ENCODE assay signal across 8 cellular contexts in the genomic region with DNA sequence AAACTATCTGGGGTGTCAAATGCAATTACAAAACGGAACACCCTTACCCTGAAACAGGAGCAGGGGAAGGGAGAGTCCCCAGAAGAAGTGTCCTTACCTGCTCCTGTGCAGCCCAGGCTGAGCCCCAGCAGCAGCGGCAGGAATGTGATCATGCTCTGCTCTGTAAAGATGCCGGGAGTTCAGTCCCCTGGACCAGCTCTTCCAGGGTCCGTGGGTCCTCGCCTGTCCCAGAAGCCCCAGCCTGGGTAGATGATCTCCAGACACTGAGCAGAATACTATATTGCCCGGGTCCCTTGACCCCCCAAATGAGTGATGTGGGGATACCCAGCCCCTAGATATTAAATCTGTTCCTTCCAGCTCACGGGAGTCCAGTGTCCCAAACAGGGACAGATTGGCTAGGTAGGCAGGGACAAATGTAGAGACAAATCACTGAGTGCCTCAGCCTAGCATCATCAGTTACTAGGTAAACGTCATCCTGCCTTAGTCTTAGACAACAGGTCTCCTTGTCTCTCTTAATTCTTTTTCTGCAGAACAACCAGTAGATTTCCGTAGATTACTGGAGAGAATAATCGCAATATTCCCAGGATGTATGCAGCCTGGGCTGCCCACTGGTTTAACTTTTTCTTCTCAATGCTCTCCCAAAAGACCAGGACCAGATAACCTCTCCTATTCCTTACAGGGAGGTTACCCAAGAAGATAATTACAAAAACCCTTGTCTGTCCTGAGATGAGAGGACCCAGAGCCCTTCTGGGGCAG. TPM values are rescaled to one million over a fixed set of nuclear protein-coding genes. Genes with fewer than 3 reads are reported as not detected.
DNase-seq lines count a peak whose midpoint lies in the region; ATAC-seq and TF ChIP-seq lines count a peak whose summit lies in the region.

A gene (minus strand): TSS at position 373 of the 756 bp plus-strand sequence. CDS start 221 bp downstream, at position 152.

- no peak for TF ChIP-seq CTCF in GM20000 (IDR thresholded peaks at IDR 0.05; ENCODE audit: extremely low read depth, missing control alignments)
- TF ChIP-seq CTCF in ascending aorta (IDR thresholded peaks at IDR 0.05), result no peak

- ATAC-seq in left ventricle myocardium superior, result peak; percentile 93

- in situ Hi-C loops in SK-MEL-5 (cut with HindIII; ENCODE audit: low pct_unique_long_range_greater_than_20kb, low sequenced_read_pairs), result no loop called here

- H3K9ac ChIP-seq in ES-I3 (ENCODE audit: low read depth, low read length), result peak within 1 kb of the TSS; percentile 30; the same call in 1 of the 2 replicates

- no peaks in the 10 kb centered on the region for H3K9me3 ChIP-seq in ES-I3 (ENCODE audit: control insufficient read depth, insufficient read depth, low read length)
- no peaks in the 10 kb centered on the region for H3K9me3 ChIP-seq in ascending aorta

- H3K4me1 ChIP-seq in ES-I3 (ENCODE audit: insufficient read depth, low read length) (no peaks in the 10 kb centered on the region), ascending aorta (peaks cover 0 to 3% of the 10 kb centered on the region in 2 donors)

- peak within 1 kb of the TSS; percentile 41 to 50 for H3K27ac ChIP-seq in ascending aorta

- no peaks in the 10 kb centered on the region for H3K27me3 ChIP-seq in ascending aorta

- H3K36me3 ChIP-seq in ES-I3 (ENCODE audit: insufficient read depth, low read length) (no peaks in the 10 kb centered on the region; the same call in 1 of the 2 replicates), ascending aorta (no peaks in the 10 kb centered on the region)

- H3K4me3 ChIP-seq in ascending aorta, result peak within 1 kb of the TSS; percentile 33 to 56

- DNase-seq in GM20000 (ENCODE audit: low spot score) (peak; percentile 87), HS-27A (ENCODE audit: low read depth) (peak; percentile 43), SK-MEL-5 (ENCODE audit: low read depth, low spot score) (peak; percentile 89), ascending aorta (ENCODE audit: low spot score in 2 of 2) (peak in 1 of 2 donors; percentile 84), left ventricle myocardium superior (no peak), pons (ENCODE audit: low spot score) (peak; percentile 95), NCI-H2107 (lab: John Stamatoyannopoulos, UW) (no peak)

- intact Hi-C loops in ascending aorta (cut with DNase I) (loop anchor here (2.0 kb wide), 1 partner anchor 32 kb away; no protein-coding TSS in a partner anchor), left ventricle myocardium superior (cut with micrococcal nuclease) (no loop called here)

RNA-seq across cellular contexts. Expression of the gene that starts here (rescaled TPM):
- 1.9 and 2.6 TPM in 2 replicates for total RNA-seq in SK-MEL-5 (2014; rRNA removed; shearing (Covaris generic))
- 5.0 and 8.1 TPM in 2 replicates for polyA plus RNA-seq in SK-MEL-5 (2015; cell fraction: cytosol; rRNA removed)
- 0.75 and 4.3 TPM in 2 replicates for polyA plus RNA-seq in SK-MEL-5 (2015; cell fraction: nucleus; rRNA removed)
- total RNA-seq in ascending aorta (26.8 TPM), left ventricle myocardium superior (10.6 TPM)

Comparison
In these comparisons a context has a peak if more than half of its experiments do, and no peak if none do; other contexts are left out.
1. DNase-seq: peak in GM20000 (single experiment), HS-27A (single experiment), SK-MEL-5 (single experiment) and pons (single experiment); none in left ventricle myocardium superior (single experiment) and NCI-H2107 (single experiment).